Comparison of ENCODE assay signal across 1 cellular context in genomic region chr5:132423443-132423898, GRCh38.
TF ChIP-seq lines count a peak whose summit lies in the region.

No MANE protein-coding gene starts in this region.

TF ChIP-seq in HepG2, 621 proteins besides CTCF, POLR2A, EP300 and RAD21:
- no peak for TF ChIP-seq CENPT (CRISPR knock-in tag; IDR thresholded peaks at IDR 0.05; ENCODE audit: low read depth)
